Comparison of ENCODE assay signal across 1 cellular context in genomic region chr11:75654314-75654713, GRCh38.
A peak's percentile ranks its signal among the peaks of the same experiment; 100 is the strongest.
TF ChIP-seq lines count a peak whose summit lies in the region.

No MANE protein-coding gene starts in this region.

TF ChIP-seq in IMR-90, 13 proteins besides CTCF, POLR2A, EP300 and RAD21:
- TF ChIP-seq BHLHE40 (IDR thresholded peaks at IDR 0.05; ENCODE audit: low read depth, low read length) (no peak), ELK1 (IDR thresholded peaks at IDR 0.05; ENCODE audit: borderline replicate concordance, low read depth, low read length) (no peak), NFE2L2 (IDR thresholded peaks at IDR 0.05; ENCODE audit: low read depth, low read length) (no peak), CEBPB (IDR thresholded peaks at IDR 0.05; ENCODE audit: low read depth, low read length) (peak; percentile 61; the same call in 1 of the 2 replicates), RCOR1 (IDR thresholded peaks at IDR 0.05; ENCODE audit: insufficient replicate concordance, low read length) (peak; percentile 45)
TF ChIP-seq in IMR-90: peak in this region for 2.
